Comparison of ENCODE assay signal across 1 cellular context in the genomic region with DNA sequence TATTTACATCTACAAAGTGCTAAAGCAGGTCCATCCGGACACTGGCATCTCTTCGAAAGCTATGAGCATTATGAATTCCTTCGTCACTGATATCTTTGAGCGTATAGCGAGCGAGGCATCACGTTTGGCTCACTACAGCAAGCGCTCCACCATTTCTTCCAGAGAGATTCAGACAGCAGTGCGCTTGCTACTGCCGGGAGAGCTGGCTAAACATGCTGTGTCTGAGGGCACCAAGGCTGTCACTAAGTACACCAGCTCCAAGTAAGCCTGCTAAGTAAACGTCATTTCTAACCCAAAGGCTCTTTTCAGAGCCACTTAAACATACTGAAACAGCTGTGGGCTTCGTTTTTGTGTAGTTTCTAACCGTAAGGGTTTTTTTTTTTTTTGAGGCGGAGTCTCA.
A peak's percentile ranks its signal among the peaks of the same experiment; 100 is the strongest.
TF ChIP-seq lines count a peak whose summit lies in the region.

No MANE protein-coding gene starts in this region.

TF ChIP-seq in K562, 482 proteins besides CTCF, POLR2A, EP300 and RAD21 (continued from another document):
- TF ChIP-seq BCLAF1 (IDR thresholded peaks at IDR 0.05; ENCODE audit: borderline replicate concordance in 1 of 2, control insufficient read depth in 1 of 2, low read depth in 2 of 2, low read length in 1 of 2), result 0 out of 4 replicates have a peak, but pooled peaks of 1 of the 2 experiments have one; percentile 10
